ENCODE assay signal across 25 cellular contexts in the genomic region with DNA sequence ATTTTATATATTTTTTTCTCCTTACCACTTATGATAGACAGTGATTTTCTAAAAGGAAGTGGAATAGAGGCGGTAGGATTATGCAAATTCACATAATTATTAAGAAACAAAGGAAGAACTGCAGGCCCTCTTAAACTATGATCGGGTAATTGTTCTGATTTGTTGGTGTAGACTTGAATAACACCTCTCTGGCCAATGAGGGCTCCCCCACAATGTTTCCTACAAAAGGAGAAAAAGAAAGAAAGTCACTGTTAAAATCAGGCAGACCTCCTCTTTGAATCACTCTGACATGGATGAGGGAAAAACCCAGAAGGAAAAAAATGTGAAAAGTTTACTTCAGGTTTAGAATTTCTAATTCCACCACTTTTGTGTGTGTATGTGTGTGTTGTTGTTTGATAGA.
"Had no signal": no experiment of that assay in that cellular context is flagged by ENCODE, and none has a peak within 500 bp of the region (broad histone marks: within the 10 kb centered on the region; RNA-seq: fewer than 3 reads in every experiment).

No MANE protein-coding gene starts in this region.

- H3K27ac Mint-ChIP-seq: dendritic cell treated with granulocyte-macrophage colony-stimulating factor and Interleukin-4, amounts not matched to agents 40 ng/mL and 50 ng/mL, for 4 days; effector memory CD8-positive, alpha-beta T cell; endodermal cell had no signal

- H3K4me3 Mint-ChIP-seq: dendritic cell treated with granulocyte-macrophage colony-stimulating factor and Interleukin-4, amounts not matched to agents 40 ng/mL and 50 ng/mL, for 4 days; effector memory CD8-positive, alpha-beta T cell; endodermal cell had no signal

- H3K36me3 ChIP-seq: colonic mucosa, esophagus muscularis mucosa, esophagus squamous epithelium, gastroesophageal sphincter, heart left ventricle, heart right ventricle had no signal

- H3K27me3 ChIP-seq: colonic mucosa, dorsolateral prefrontal cortex, esophagus muscularis mucosa, esophagus squamous epithelium, foreskin keratinocyte, gastrocnemius medialis, gastroesophageal sphincter, heart left ventricle, heart right ventricle, hepatocyte had no signal

- ATAC-seq: effector memory CD8-positive, alpha-beta T cell; esophagus mucosa; foreskin keratinocyte; gastrocnemius medialis; gastroesophageal sphincter; heart left ventricle; heart right ventricle had no signal

- H3K27ac ChIP-seq: colonic mucosa, dorsolateral prefrontal cortex, epithelial cell of prostate, esophagus muscularis mucosa, esophagus squamous epithelium, foreskin keratinocyte, gastrocnemius medialis, gastroesophageal sphincter, heart left ventricle, heart right ventricle, hepatocyte had no signal

- DNase-seq: colonic mucosa; cortex of kidney; dermis blood vessel endothelial cell; dorsolateral prefrontal cortex; effector CD4-positive, alpha-beta T cell; effector CD8-positive, alpha-beta T cell; effector memory CD4-positive, alpha-beta T cell; effector memory CD8-positive, alpha-beta T cell; endodermal cell; erythroblast; esophagus squamous epithelium; foreskin fibroblast; foreskin keratinocyte; foreskin melanocyte; gastrocnemius medialis; glutamatergic neuron; head of caudate nucleus; heart left ventricle; heart right ventricle had no signal

- H2AFZ ChIP-seq: hepatocyte had no signal

- H3K9me3 ChIP-seq: colonic mucosa, gastrocnemius medialis had no signal

- H3K79me2 ChIP-seq: hepatocyte had no signal

- H3K9me3 Mint-ChIP-seq: endodermal cell had no signal

- H3K4me2 ChIP-seq: hepatocyte had no signal

- H3K4me3 ChIP-seq: colonic mucosa, dorsolateral prefrontal cortex, esophagus muscularis mucosa, esophagus squamous epithelium, gastrocnemius medialis, gastroesophageal sphincter, heart left ventricle, heart right ventricle, hepatocyte had no signal

- H3K27me3 Mint-ChIP-seq: dendritic cell treated with granulocyte-macrophage colony-stimulating factor and Interleukin-4, amounts not matched to agents 40 ng/mL and 50 ng/mL, for 4 days; effector memory CD8-positive, alpha-beta T cell had no signal

- H3K4me1 ChIP-seq: colonic mucosa, esophagus muscularis mucosa, esophagus squamous epithelium, foreskin keratinocyte, gastrocnemius medialis, gastroesophageal sphincter, heart left ventricle, heart right ventricle had no signal
